ENCODE assay signal across 1 cellular context in the genomic region with DNA sequence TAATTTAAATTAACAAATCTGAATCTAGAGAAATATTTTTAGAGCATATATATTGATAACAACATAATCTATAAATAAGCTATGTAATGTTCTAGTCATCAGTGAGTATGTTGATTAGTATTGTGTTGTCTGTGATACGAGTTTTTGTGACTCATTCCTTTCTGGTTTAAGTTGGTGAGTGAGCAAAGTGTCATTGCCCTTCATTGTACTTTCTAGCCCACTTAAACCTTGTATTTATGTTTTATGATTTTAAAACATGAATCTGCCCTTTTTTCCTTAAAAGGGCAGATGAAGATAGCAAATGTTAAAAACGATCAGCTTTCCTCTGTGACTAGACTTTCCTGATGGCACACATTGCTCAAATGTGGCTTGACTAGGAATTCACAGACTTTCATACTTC.
TF ChIP-seq lines count a peak whose summit lies in the region.

No MANE protein-coding gene starts in this region.

TF ChIP-seq in IMR-90, 13 proteins besides CTCF, POLR2A, EP300 and RAD21 (continued from another document):
- TF ChIP-seq, protein P1, sequence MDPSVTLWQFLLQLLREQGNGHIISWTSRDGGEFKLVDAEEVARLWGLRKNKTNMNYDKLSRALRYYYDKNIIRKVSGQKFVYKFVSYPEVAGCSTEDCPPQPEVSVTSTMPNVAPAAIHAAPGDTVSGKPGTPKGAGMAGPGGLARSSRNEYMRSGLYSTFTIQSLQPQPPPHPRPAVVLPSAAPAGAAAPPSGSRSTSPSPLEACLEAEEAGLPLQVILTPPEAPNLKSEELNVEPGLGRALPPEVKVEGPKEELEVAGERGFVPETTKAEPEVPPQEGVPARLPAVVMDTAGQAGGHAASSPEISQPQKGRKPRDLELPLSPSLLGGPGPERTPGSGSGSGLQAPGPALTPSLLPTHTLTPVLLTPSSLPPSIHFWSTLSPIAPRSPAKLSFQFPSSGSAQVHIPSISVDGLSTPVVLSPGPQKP (IDR thresholded peaks at IDR 0.05; ENCODE audit: borderline replicate concordance, low read depth, low read length), result no peak
